1 cellular context compared by ENCODE assay signal in the genomic region with DNA sequence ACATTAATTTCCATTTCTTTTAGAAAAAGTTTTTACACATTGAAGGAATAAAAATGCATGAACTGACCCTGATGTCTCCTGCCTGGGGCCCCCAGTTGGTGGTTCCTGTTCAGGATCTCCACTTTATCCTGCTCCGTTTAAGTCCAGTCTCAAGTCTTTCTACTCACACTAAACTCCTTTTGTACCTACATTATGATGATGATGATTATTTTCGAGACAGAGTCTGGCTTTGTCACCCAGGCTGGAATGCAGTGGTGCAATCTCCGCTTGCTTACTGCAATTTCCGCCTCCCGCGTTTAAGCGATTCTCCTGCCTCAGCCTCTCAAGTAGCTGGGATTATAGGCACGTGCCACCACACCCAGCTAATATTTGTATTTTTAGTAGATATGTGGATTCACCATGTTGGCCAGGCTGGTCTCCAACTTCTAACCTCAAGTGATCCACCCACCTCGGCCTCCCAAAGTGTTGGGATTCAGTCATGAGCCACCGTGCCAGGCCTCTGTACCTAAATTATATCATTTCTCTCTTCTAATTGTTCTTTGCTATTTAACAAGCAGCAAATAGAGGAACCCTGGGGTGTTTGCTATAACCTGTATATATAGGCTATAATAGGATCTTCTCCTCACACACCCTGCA.
A peak's percentile ranks its signal among the peaks of the same experiment; 100 is the strongest.
TF ChIP-seq lines count a peak whose summit lies in the region.

No MANE protein-coding gene starts in this region.

TF ChIP-seq in HepG2, 621 proteins besides CTCF, POLR2A, EP300 and RAD21 (continued from another document and continues in another):
- TF ChIP-seq, protein P1, sequence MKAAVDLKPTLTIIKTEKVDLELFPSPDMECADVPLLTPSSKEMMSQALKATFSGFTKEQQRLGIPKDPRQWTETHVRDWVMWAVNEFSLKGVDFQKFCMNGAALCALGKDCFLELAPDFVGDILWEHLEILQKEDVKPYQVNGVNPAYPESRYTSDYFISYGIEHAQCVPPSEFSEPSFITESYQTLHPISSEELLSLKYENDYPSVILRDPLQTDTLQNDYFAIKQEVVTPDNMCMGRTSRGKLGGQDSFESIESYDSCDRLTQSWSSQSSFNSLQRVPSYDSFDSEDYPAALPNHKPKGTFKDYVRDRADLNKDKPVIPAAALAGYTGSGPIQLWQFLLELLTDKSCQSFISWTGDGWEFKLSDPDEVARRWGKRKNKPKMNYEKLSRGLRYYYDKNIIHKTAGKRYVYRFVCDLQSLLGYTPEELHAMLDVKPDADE (CRISPR knock-in tag; IDR thresholded peaks at IDR 0.05): no peak
- TF ChIP-seq ZNF33B (CRISPR knock-in tag; IDR thresholded peaks at IDR 0.05) (no peak), ZNF558 (CRISPR knock-in tag; IDR thresholded peaks at IDR 0.05; ENCODE audit: borderline replicate concordance) (no peak), NCOA1 (CRISPR knock-in tag; IDR thresholded peaks at IDR 0.05) (no peak), ZNF207 (IDR thresholded peaks at IDR 0.05; ENCODE audit: borderline replicate concordance) (no peak), ZNF563 (CRISPR knock-in tag; IDR thresholded peaks at IDR 0.05) (no peak), CAMTA2 (CRISPR knock-in tag; IDR thresholded peaks at IDR 0.05; ENCODE audit: borderline replicate concordance) (no peak), ZNF550 (CRISPR knock-in tag; IDR thresholded peaks at IDR 0.05; ENCODE audit: borderline replicate concordance) (no peak; the same call in 1 of the 2 replicates), HDAC6 (IDR thresholded peaks at IDR 0.05; ENCODE audit: low read depth, low read length) (no peak), ZNF337 (CRISPR knock-in tag; IDR thresholded peaks at IDR 0.05; ENCODE audit: borderline replicate concordance, low read depth) (peak; percentile 68; the same call in 1 of the 2 replicates), ZNF841 (CRISPR knock-in tag; IDR thresholded peaks at IDR 0.05; ENCODE audit: borderline replicate concordance) (no peak), SRF (IDR thresholded peaks at IDR 0.05; ENCODE audit: low read depth, low read length) (no peak), DPF2 (CRISPR knock-in tag; IDR thresholded peaks at IDR 0.05; ENCODE audit: borderline replicate concordance, low read depth) (peak; percentile 81; the same call in 1 of the 2 replicates), FOXO1 (CRISPR knock-in tag; IDR thresholded peaks at IDR 0.05) (peak; percentile 88), NFYB (CRISPR knock-in tag; IDR thresholded peaks at IDR 0.05) (peak; percentile 38; the same call in 1 of the 2 replicates), KDM2A (CRISPR knock-in tag; IDR thresholded peaks at IDR 0.05; ENCODE audit: borderline replicate concordance, low read depth) (peak; percentile 85), ZNF430 (CRISPR knock-in tag; IDR thresholded peaks at IDR 0.05) (no peak), ATRX (CRISPR knock-in tag; IDR thresholded peaks at IDR 0.05; ENCODE audit: borderline replicate concordance) (no peak), PRPF4 (IDR thresholded peaks at IDR 0.05; ENCODE audit: low read depth, low read length, poor library complexity, severe bottlenecking) (no peak), ZBTB1 (CRISPR knock-in tag; IDR thresholded peaks at IDR 0.05; ENCODE audit: borderline replicate concordance) (no peak; the same call in 1 of the 2 replicates), SSRP1 (CRISPR knock-in tag; IDR thresholded peaks at IDR 0.05) (no peak), TAF15 (IDR thresholded peaks at IDR 0.05; ENCODE audit: low read depth, low read length, poor library complexity, severe bottlenecking) (no peak), RFXAP (CRISPR knock-in tag; IDR thresholded peaks at IDR 0.05; ENCODE audit: borderline replicate concordance) (peak; percentile 59; the same call in 1 of the 2 replicates), GATAD1 (CRISPR knock-in tag; IDR thresholded peaks at IDR 0.05) (peak; percentile 65), TOE1 (CRISPR knock-in tag; IDR thresholded peaks at IDR 0.05) (no peak), ZBTB42 (CRISPR knock-in tag; IDR thresholded peaks at IDR 0.05) (no peak), ZNF569 (CRISPR knock-in tag; IDR thresholded peaks at IDR 0.05; ENCODE audit: borderline replicate concordance) (no peak), ZNF30 (CRISPR knock-in tag; IDR thresholded peaks at IDR 0.05) (no peak), KLF12 (CRISPR knock-in tag; IDR thresholded peaks at IDR 0.05; ENCODE audit: borderline replicate concordance) (no peak), ZNF562 (CRISPR knock-in tag; IDR thresholded peaks at IDR 0.05; ENCODE audit: borderline replicate concordance) (no peak), GABPA (IDR thresholded peaks at IDR 0.05; ENCODE audit: low read depth, low read length) (no peak), GABPA (CRISPR knock-in tag; IDR thresholded peaks at IDR 0.05; ENCODE audit: low read depth) (peak; percentile 74), ZNF296 (CRISPR knock-in tag; conservative IDR thresholded peaks at IDR 0.05) (no peak), ZNF383 (CRISPR knock-in tag; IDR thresholded peaks at IDR 0.05; ENCODE audit: borderline replicate concordance) (no peak), RBAK (CRISPR knock-in tag; IDR thresholded peaks at IDR 0.05) (no peak), BHLHE40 (IDR thresholded peaks at IDR 0.05; ENCODE audit: low read length) (peak; percentile 97), MXD4 (CRISPR knock-in tag; IDR thresholded peaks at IDR 0.05) (no peak; the same call in 1 of the 2 replicates), ZNF749 (CRISPR knock-in tag; IDR thresholded peaks at IDR 0.05; ENCODE audit: borderline replicate concordance) (no peak), POLR2AphosphoS2 (IDR thresholded peaks at IDR 0.05; ENCODE audit: low read depth, low read length) (no peak), ETV5 (CRISPR knock-in tag; IDR thresholded peaks at IDR 0.05; ENCODE audit: borderline replicate concordance) (peak; percentile 99), ESRRA (CRISPR knock-in tag; IDR thresholded peaks at IDR 0.05; ENCODE audit: low read depth) (no peak; the same call in 1 of the 2 replicates), NFYC (CRISPR knock-in tag; IDR thresholded peaks at IDR 0.05) (peak; percentile 65; the same call in 1 of the 2 replicates), ZNF703 (CRISPR knock-in tag; IDR thresholded peaks at IDR 0.05; ENCODE audit: borderline replicate concordance) (no peak)
- TF ChIP-seq, protein P2, sequence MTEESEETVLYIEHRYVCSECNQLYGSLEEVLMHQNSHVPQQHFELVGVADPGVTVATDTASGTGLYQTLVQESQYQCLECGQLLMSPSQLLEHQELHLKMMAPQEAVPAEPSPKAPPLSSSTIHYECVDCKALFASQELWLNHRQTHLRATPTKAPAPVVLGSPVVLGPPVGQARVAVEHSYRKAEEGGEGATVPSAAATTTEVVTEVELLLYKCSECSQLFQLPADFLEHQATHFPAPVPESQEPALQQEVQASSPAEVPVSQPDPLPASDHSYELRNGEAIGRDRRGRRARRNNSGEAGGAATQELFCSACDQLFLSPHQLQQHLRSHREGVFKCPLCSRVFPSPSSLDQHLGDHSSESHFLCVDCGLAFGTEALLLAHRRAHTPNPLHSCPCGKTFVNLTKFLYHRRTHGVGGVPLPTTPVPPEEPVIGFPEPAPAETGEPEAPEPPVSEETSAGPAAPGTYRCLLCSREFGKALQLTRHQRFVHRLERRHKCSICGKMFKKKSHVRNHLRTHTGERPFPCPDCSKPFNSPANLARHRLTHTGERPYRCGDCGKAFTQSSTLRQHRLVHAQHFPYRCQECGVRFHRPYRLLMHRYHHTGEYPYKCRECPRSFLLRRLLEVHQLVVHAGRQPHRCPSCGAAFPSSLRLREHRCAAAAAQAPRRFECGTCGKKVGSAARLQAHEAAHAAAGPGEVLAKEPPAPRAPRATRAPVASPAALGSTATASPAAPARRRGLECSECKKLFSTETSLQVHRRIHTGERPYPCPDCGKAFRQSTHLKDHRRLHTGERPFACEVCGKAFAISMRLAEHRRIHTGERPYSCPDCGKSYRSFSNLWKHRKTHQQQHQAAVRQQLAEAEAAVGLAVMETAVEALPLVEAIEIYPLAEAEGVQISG (CRISPR knock-in tag; IDR thresholded peaks at IDR 0.05): peak; percentile 74
- TF ChIP-seq, protein P3, sequence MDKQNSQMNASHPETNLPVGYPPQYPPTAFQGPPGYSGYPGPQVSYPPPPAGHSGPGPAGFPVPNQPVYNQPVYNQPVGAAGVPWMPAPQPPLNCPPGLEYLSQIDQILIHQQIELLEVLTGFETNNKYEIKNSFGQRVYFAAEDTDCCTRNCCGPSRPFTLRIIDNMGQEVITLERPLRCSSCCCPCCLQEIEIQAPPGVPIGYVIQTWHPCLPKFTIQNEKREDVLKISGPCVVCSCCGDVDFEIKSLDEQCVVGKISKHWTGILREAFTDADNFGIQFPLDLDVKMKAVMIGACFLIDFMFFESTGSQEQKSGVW (CRISPR knock-in tag; IDR thresholded peaks at IDR 0.05; ENCODE audit: borderline replicate concordance): no peak
- TF ChIP-seq, protein P4, sequence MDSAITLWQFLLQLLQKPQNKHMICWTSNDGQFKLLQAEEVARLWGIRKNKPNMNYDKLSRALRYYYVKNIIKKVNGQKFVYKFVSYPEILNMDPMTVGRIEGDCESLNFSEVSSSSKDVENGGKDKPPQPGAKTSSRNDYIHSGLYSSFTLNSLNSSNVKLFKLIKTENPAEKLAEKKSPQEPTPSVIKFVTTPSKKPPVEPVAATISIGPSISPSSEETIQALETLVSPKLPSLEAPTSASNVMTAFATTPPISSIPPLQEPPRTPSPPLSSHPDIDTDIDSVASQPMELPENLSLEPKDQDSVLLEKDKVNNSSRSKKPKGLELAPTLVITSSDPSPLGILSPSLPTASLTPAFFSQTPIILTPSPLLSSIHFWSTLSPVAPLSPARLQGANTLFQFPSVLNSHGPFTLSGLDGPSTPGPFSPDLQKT (CRISPR knock-in tag; IDR thresholded peaks at IDR 0.05; ENCODE audit: borderline replicate concordance): no peak
- TF ChIP-seq, protein P5, sequence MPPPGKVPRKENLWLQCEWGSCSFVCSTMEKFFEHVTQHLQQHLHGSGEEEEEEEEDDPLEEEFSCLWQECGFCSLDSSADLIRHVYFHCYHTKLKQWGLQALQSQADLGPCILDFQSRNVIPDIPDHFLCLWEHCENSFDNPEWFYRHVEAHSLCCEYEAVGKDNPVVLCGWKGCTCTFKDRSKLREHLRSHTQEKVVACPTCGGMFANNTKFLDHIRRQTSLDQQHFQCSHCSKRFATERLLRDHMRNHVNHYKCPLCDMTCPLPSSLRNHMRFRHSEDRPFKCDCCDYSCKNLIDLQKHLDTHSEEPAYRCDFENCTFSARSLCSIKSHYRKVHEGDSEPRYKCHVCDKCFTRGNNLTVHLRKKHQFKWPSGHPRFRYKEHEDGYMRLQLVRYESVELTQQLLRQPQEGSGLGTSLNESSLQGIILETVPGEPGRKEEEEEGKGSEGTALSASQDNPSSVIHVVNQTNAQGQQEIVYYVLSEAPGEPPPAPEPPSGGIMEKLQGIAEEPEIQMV (CRISPR knock-in tag; IDR thresholded peaks at IDR 0.05; ENCODE audit: low read depth): no peak
- TF ChIP-seq, protein P6, sequence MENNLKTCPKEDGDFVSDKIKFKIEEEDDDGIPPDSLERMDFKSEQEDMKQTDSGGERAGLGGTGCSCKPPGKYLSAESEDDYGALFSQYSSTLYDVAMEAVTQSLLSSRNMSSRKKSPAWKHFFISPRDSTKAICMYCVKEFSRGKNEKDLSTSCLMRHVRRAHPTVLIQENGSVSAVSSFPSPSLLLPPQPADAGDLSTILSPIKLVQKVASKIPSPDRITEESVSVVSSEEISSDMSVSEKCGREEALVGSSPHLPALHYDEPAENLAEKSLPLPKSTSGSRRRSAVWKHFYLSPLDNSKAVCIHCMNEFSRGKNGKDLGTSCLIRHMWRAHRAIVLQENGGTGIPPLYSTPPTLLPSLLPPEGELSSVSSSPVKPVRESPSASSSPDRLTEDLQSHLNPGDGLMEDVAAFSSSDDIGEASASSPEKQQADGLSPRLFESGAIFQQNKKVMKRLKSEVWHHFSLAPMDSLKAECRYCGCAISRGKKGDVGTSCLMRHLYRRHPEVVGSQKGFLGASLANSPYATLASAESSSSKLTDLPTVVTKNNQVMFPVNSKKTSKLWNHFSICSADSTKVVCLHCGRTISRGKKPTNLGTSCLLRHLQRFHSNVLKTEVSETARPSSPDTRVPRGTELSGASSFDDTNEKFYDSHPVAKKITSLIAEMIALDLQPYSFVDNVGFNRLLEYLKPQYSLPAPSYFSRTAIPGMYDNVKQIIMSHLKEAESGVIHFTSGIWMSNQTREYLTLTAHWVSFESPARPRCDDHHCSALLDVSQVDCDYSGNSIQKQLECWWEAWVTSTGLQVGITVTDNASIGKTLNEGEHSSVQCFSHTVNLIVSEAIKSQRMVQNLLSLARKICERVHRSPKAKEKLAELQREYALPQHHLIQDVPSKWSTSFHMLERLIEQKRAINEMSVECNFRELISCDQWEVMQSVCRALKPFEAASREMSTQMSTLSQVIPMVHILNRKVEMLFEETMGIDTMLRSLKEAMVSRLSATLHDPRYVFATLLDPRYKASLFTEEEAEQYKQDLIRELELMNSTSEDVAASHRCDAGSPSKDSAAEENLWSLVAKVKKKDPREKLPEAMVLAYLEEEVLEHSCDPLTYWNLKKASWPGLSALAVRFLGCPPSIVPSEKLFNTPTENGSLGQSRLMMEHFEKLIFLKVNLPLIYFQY (CRISPR knock-in tag; IDR thresholded peaks at IDR 0.05; ENCODE audit: borderline replicate concordance): no peak
- TF ChIP-seq, protein P7, sequence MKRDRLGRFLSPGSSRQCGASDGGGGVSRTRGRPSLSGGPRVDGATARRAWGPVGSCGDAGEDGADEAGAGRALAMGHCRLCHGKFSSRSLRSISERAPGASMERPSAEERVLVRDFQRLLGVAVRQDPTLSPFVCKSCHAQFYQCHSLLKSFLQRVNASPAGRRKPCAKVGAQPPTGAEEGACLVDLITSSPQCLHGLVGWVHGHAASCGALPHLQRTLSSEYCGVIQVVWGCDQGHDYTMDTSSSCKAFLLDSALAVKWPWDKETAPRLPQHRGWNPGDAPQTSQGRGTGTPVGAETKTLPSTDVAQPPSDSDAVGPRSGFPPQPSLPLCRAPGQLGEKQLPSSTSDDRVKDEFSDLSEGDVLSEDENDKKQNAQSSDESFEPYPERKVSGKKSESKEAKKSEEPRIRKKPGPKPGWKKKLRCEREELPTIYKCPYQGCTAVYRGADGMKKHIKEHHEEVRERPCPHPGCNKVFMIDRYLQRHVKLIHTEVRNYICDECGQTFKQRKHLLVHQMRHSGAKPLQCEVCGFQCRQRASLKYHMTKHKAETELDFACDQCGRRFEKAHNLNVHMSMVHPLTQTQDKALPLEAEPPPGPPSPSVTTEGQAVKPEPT (CRISPR knock-in tag; IDR thresholded peaks at IDR 0.05; ENCODE audit: low read depth): no peak
- TF ChIP-seq, protein P8, sequence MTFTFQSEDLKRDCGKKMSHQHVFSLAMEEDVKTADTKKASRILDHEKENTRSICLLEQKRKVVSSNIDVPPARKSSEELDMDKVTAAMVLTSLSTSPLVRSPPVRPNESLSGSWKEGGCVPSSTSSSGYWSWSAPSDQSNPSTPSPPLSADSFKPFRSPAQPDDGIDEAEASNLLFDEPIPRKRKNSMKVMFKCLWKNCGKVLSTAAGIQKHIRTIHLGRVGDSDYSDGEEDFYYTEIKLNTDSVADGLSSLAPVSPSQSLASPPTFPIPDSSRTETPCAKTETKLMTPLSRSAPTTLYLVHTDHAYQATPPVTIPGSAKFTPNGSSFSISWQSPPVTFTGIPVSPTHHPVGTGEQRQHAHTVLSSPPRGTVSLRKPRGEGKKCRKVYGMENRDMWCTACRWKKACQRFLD (CRISPR knock-in tag; IDR thresholded peaks at IDR 0.05; ENCODE audit: borderline replicate concordance): 0 out of 2 replicates have a peak, but pooled peaks have one; percentile 48
- TF ChIP-seq, protein P9, sequence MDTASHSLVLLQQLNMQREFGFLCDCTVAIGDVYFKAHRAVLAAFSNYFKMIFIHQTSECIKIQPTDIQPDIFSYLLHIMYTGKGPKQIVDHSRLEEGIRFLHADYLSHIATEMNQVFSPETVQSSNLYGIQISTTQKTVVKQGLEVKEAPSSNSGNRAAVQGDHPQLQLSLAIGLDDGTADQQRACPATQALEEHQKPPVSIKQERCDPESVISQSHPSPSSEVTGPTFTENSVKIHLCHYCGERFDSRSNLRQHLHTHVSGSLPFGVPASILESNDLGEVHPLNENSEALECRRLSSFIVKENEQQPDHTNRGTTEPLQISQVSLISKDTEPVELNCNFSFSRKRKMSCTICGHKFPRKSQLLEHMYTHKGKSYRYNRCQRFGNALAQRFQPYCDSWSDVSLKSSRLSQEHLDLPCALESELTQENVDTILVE (CRISPR knock-in tag; IDR thresholded peaks at IDR 0.05): peak; percentile 90
